In genomic region chr2:189661148-189661956, GRCh38 we compare ENCODE assay signal across 8 cellular contexts. TPM values are rescaled to one million over a fixed set of nuclear protein-coding genes. Genes with fewer than 3 reads are reported as not detected.
A peak's percentile ranks its signal among the peaks of the same experiment; 100 is the strongest.
DNase-seq lines count a peak whose midpoint lies in the region; ATAC-seq and TF ChIP-seq lines count a peak whose summit lies in the region.

Gene ASNSD1 (plus strand): TSS chr2:189661459. CDS start chr2:189666133, 4,674 bp downstream.

- no peaks in the 10 kb centered on the region for H3K9me3 ChIP-seq in OCI-LY3 (ENCODE audit: insufficient read depth, low read length)
- H3K9me3 ChIP-seq in mononuclear cell (ENCODE audit: low read depth, low read length), result no peaks in the 10 kb centered on the region

- peaks cover 29% of the 10 kb centered on the region for H3K79me2 ChIP-seq in OCI-LY3 (ENCODE audit: low read length)

- H3K4me3 ChIP-seq in OCI-LY3 (ENCODE audit: low read length) (peak within 1 kb of the TSS; percentile 96), epithelial cell of esophagus (ENCODE audit: low read length) (peak within 1 kb of the TSS; percentile 99), mononuclear cell (ENCODE audit: low read length) (peak within 1 kb of the TSS; percentile 67)

- H3K36me3 ChIP-seq in OCI-LY3 (replicated peaks; ENCODE audit: low read depth, low read length), result no peaks in the 10 kb centered on the region

- no peaks in the 10 kb centered on the region for H4K20me1 ChIP-seq in OCI-LY3 (ENCODE audit: insufficient read depth, low read length)

- H2AFZ ChIP-seq in OCI-LY3 (ENCODE audit: low read depth, low read length), result peak within 1 kb of the TSS; percentile 97

- peak within 1 kb of the TSS; percentile 93 for H3K9ac ChIP-seq in OCI-LY3 (ENCODE audit: low read length)

- peak within 1 kb of the TSS; percentile 48 for H3K27ac ChIP-seq in OCI-LY3 (ENCODE audit: low read length)

- peaks cover 23% of the 10 kb centered on the region for H3K4me1 ChIP-seq in OCI-LY3 (ENCODE audit: low read length)
- peaks cover 38% of the 10 kb centered on the region for H3K4me1 ChIP-seq in mononuclear cell (ENCODE audit: insufficient read depth, low read length)

- peak within 1 kb of the TSS; percentile 100 for H3K4me2 ChIP-seq in OCI-LY3 (ENCODE audit: low read length)

- peak; percentile 96 for TF ChIP-seq CTCF in OCI-LY3 (IDR thresholded peaks at IDR 0.05; ENCODE audit: low read depth, low read length)
- peak; percentile 97 for TF ChIP-seq CTCF in epithelial cell of esophagus (IDR thresholded peaks at IDR 0.05; ENCODE audit: insufficient read depth, low read depth, low read length, missing control alignments)

- ATAC-seq in GM21526 (IDR thresholded peaks at IDR 0.05; ENCODE audit: low FRiP score, unreplicated experiment), result peak; percentile 92

- peak; percentile 100 for DNase-seq in DMS153 (lab: John Stamatoyannopoulos, UW)
- DNase-seq in HuH-7.5 (ENCODE audit: low spot score), result peak; percentile 93
- DNase-seq in activated T-cell treated with anti-CD3 and anti-CD28 coated beads for 1 hour (ENCODE audit: low read depth), result peak; percentile 99
- peak; percentile 99 for DNase-seq in epithelial cell of esophagus (ENCODE audit: low read depth)
- peak; percentile 91 to 98 for DNase-seq in stimulated activated CD8-positive, alpha-beta memory T cell treated with anti-CD3 and anti-CD28 coated beads, Interleukin-4, amount 100 ng/mL, for 1 hour (ENCODE audit: low read depth in 2 of 2, low spot score in 1 of 2)

- no peaks in the 10 kb centered on the region for H3K27me3 ChIP-seq in OCI-LY3 (ENCODE audit: low read depth, low read length)
- H3K27me3 ChIP-seq in mononuclear cell (ENCODE audit: insufficient read depth, low read length), result no peaks in the 10 kb centered on the region

RNA-seq across cellular contexts. Expression of gene ASNSD1, which starts in this region (rescaled TPM):
- total RNA-seq in mononuclear cell, result 65.1 TPM

Comparison
In these comparisons a context has a peak if more than half of its experiments do, and no peak if none do; other contexts are left out.
1. Peak in every context shown above with its lines: DNase-seq, ATAC-seq, H3K4me3 ChIP-seq and H3K27ac ChIP-seq.